In genomic region chr3:197680955-197681521, GRCh38 we compare ENCODE assay signal across 17 cellular contexts. TPM values are rescaled to one million over a fixed set of nuclear protein-coding genes. Genes with fewer than 3 reads are reported as not detected.
DNase-seq lines count a peak whose midpoint lies in the region; ATAC-seq and TF ChIP-seq lines count a peak whose summit lies in the region.
"Had no signal": no experiment of that assay in that cellular context is flagged by ENCODE, and none has a peak within 500 bp of the region (broad histone marks: within the 10 kb centered on the region; RNA-seq: fewer than 3 reads in every experiment).

No MANE protein-coding gene starts in this region.

- no peak overlapping the region for H3K9ac ChIP-seq in DND-41 (ENCODE audit: low read depth, low read length)
- no peak overlapping the region for H3K9ac ChIP-seq in H9 (ENCODE audit: extremely low read depth, insufficient read length, low read length)
- H3K9ac ChIP-seq in smooth muscle cell (ENCODE audit: low read depth) = no peak overlapping the region
- H3K9ac ChIP-seq: BLaER1 treated with 17β-estradiol and CSF1 and Interleukin-3, amounts not matched to agents 10 nM and 100 nM had no signal

- H2BK5ac ChIP-seq in H9 (ENCODE audit: insufficient read length, low read length) = no peak overlapping the region

- no peak overlapping the region for H3K14ac ChIP-seq in H9 (ENCODE audit: insufficient read depth, low read length)

- no peak overlapping the region for H4K91ac ChIP-seq in H9 (ENCODE audit: insufficient read length, low read depth, low read length)

- no peak overlapping the region for H3K56ac ChIP-seq in H9 (ENCODE audit: insufficient read length, low read depth, low read length)

- H2BK20ac ChIP-seq in H9 (ENCODE audit: low read depth, low read length, poor library complexity, severe bottlenecking) = no peak overlapping the region

- H3K27me3 ChIP-seq in DND-41 (ENCODE audit: insufficient read depth, low read length, poor library complexity) (no peaks in the 10 kb centered on the region), H9 (ENCODE audit: insufficient read depth, low read length) (no peaks in the 10 kb centered on the region), smooth muscle cell (ENCODE audit: low read depth) (no peaks in the 10 kb centered on the region)
- H3K27me3 ChIP-seq: BLaER1 treated with 17β-estradiol and CSF1 and Interleukin-3, amounts not matched to agents 10 nM and 100 nM; SJSA1 had no signal

- ATAC-seq in DND-41 (ENCODE audit: insufficient read depth, low read depth) (no peak), WTC11 (peak; percentile 89), HG03520 (IDR thresholded peaks at IDR 0.05; ENCODE audit: unreplicated experiment) (no peak)

- TF ChIP-seq CTCF in DND-41 (IDR thresholded peaks at IDR 0.05; ENCODE audit: borderline replicate concordance, extremely low read depth, low read length, poor library complexity, severe bottlenecking) (peak; percentile 18), H9 (conservative IDR thresholded peaks at IDR 0.05) (peak; percentile 45; the same call in 2 of the 3 replicates), WTC11 (IDR thresholded peaks at IDR 0.05) (no peak), smooth muscle cell (IDR thresholded peaks at IDR 0.05; ENCODE audit: borderline replicate concordance, insufficient read depth, poor library complexity, severe bottlenecking) (no peak)

- H4K8ac ChIP-seq in H9 (replicated peaks; ENCODE audit: insufficient read length, low read depth, low read length) = no peak overlapping the region

- H3K79me2 ChIP-seq in DND-41 (ENCODE audit: insufficient read depth, low read length) (no peaks in the 10 kb centered on the region), H9 (ENCODE audit: insufficient read depth, low read length) (no peaks in the 10 kb centered on the region), smooth muscle cell (ENCODE audit: low read depth) (no peaks in the 10 kb centered on the region)

- H3K4ac ChIP-seq in H9 (ENCODE audit: low read depth, low read length) = no peak overlapping the region

- no peak overlapping the region for H2BK15ac ChIP-seq in H9 (ENCODE audit: low read depth, low read length)

- H3K4me1 ChIP-seq in DND-41 (ENCODE audit: insufficient read depth, low read length) (no peaks in the 10 kb centered on the region), H9 (ENCODE audit: insufficient read depth, low read length) (no peaks in the 10 kb centered on the region), smooth muscle cell (ENCODE audit: low read depth) (no peaks in the 10 kb centered on the region)
- H3K4me1 ChIP-seq: A549, SJSA1 had no signal

- no peak overlapping the region for H3K27ac Mint-ChIP-seq in H9
- no peak overlapping the region for H3K27ac Mint-ChIP-seq in WTC11

- no peaks in the 10 kb centered on the region for H4K20me1 ChIP-seq in DND-41 (ENCODE audit: insufficient read depth, low read length)
- no peaks in the 10 kb centered on the region for H4K20me1 ChIP-seq in H9 (ENCODE audit: control insufficient read depth, insufficient read depth, insufficient read length)
- H4K20me1 ChIP-seq in smooth muscle cell (ENCODE audit: low read depth) = no peaks in the 10 kb centered on the region

- H3K9me3 Mint-ChIP-seq in H9 (peaks cover 14 to 20% of the 10 kb centered on the region in 2 experiments), WTC11 (peaks cover 18% of the 10 kb centered on the region)

- H3K23ac ChIP-seq in H9 (ENCODE audit: insufficient read length, low read depth, low read length) = no peak overlapping the region

- no peak overlapping the region for H2AK5ac ChIP-seq in H9 (ENCODE audit: insufficient read length, low read length)

- no peaks in the 10 kb centered on the region for H3K23me2 ChIP-seq in H9 (ENCODE audit: insufficient read length, low read depth, low read length, poor library complexity, severe bottlenecking)

- no peak overlapping the region for H3K18ac ChIP-seq in H9 (ENCODE audit: insufficient read length, low read depth, low read length)

- no peak overlapping the region for H2AFZ ChIP-seq in DND-41 (ENCODE audit: low read depth, low read length)
- no peak overlapping the region for H2AFZ ChIP-seq in H9 (ENCODE audit: low read length)
- H2AFZ ChIP-seq in smooth muscle cell (ENCODE audit: low read depth) = no peak overlapping the region
- H2AFZ ChIP-seq: PC-9 had no signal

- H3T11ph ChIP-seq in H9 (ENCODE audit: low read length) = no peak overlapping the region

- H3K4me3 Mint-ChIP-seq in H9 (no peak overlapping the region), WTC11 (no peak overlapping the region)

- H3K79me1 ChIP-seq in H9 (ENCODE audit: insufficient read depth, low read depth, low read length, poor library complexity, severe bottlenecking) = no peaks in the 10 kb centered on the region

- H3F3A ChIP-seq in smooth muscle cell (ENCODE audit: low read depth) = no peaks in the 10 kb centered on the region

- peaks cover 35% of the 10 kb centered on the region for H3K36me3 ChIP-seq in DND-41 (ENCODE audit: insufficient read depth, low read length)
- no peaks in the 10 kb centered on the region for H3K36me3 ChIP-seq in smooth muscle cell (ENCODE audit: low read depth)

- DNase-seq in DND-41 (no peak), H9 (no peak), WTC11 (ENCODE audit: low spot score) (no peak), iPS DF 19.7 (ENCODE audit: low read depth, low spot score) (peak; percentile 5), GOT3 (lab: John Stamatoyannopoulos, UW) (no peak), smooth muscle cell (lab: John Stamatoyannopoulos, UW; ENCODE audit: unreplicated experiment) (no peak)
- DNase-seq in activated naive CD4-positive, alpha-beta T cell (lab: John Stamatoyannopoulos, UW) = no peak
- DNase-seq: NCI-H146, NCI-H2081 treated with DMSO at 0.1 percent for 48 hours, NCI-H510A, NCI-H774, PC-9, SW 1271 had no signal

- H4K5ac ChIP-seq in H9 (ENCODE audit: insufficient read length, low read depth, low read length) = no peak overlapping the region

- peaks cover 31 to 51% (median 47%) of the 10 kb centered on the region in 3 experiments for H3K36me3 Mint-ChIP-seq in H9 (ENCODE audit: insufficient read depth in 1 of 3, low read depth in 3 of 3)
- H3K36me3 Mint-ChIP-seq in WTC11 = peaks cover 44% of the 10 kb centered on the region

- H3K4me3 ChIP-seq in DND-41 (ENCODE audit: low read depth in 1 of 2, low read length in 2 of 2) (no peak overlapping the region), smooth muscle cell (no peak overlapping the region)
- H3K4me3 ChIP-seq: A549; BLaER1 treated with 17β-estradiol and CSF1 and Interleukin-3, amounts not matched to agents 10 nM and 100 nM; PC-9; SJSA1 had no signal

- H3K4me1 Mint-ChIP-seq in H9 (no peaks in the 10 kb centered on the region), WTC11 (no peaks in the 10 kb centered on the region)

- no CpG with 5 or more reads among the region's 12 CpGs for WGBS in H9 (ENCODE audit: extremely low coverage, insufficient read length, low lambda C conversion rate)
- 91% methylated on average over 10 of the region's 12 CpGs for WGBS in smooth muscle cell (ENCODE audit: low lambda C conversion rate)

- H3K4me2 ChIP-seq in DND-41 (ENCODE audit: insufficient read depth, low read length) (no peak overlapping the region), H9 (ENCODE audit: insufficient read depth, insufficient read length, low read length) (no peak overlapping the region), smooth muscle cell (no peak overlapping the region)
- H3K4me2 ChIP-seq: A549; BLaER1 treated with 17β-estradiol and CSF1 and Interleukin-3, amounts not matched to agents 10 nM and 100 nM; PC-9 had no signal

- H2BK12ac ChIP-seq in H9 (ENCODE audit: insufficient read length, low read depth, low read length) = no peak overlapping the region

- H3K9me3 ChIP-seq in DND-41 (ENCODE audit: insufficient read depth, low read length, severe bottlenecking) (no peaks in the 10 kb centered on the region), H9 (ENCODE audit: control insufficient read depth, low read depth, low read length) (no peaks in the 10 kb centered on the region), smooth muscle cell (replicated peaks; ENCODE audit: low read depth) (no peaks in the 10 kb centered on the region)
- H3K9me3 ChIP-seq: A549, SJSA1 had no signal

- H2BK120ac ChIP-seq in H9 (ENCODE audit: low read depth, low read length, poor library complexity, severe bottlenecking) = no peak overlapping the region

- H3K27ac ChIP-seq in DND-41 (ENCODE audit: low read length) (no peak overlapping the region), H9 (ENCODE audit: insufficient read length, low read depth, low read length) (no peak overlapping the region), smooth muscle cell (ENCODE audit: low read depth) (no peak overlapping the region)
- H3K27ac ChIP-seq: A549; BLaER1 treated with 17β-estradiol and CSF1 and Interleukin-3, amounts not matched to agents 10 nM and 100 nM; PC-9; SJSA1 had no signal

- no peaks in the 10 kb centered on the region for H3K27me3 Mint-ChIP-seq in H9 (ENCODE audit: low read depth)
- no peaks in the 10 kb centered on the region for H3K27me3 Mint-ChIP-seq in WTC11 (ENCODE audit: low read depth)

- CTCF ChIA-PET in WTC11 (lab: Charles Lee) = interaction anchor here (0.7 to 2.0 kb wide), 9 partner anchors 10 to 122 kb away, joined by 3 to 8 read pairs (median 4); no protein-coding TSS in a partner anchor

- POLR2A ChIA-PET in WTC11 (lab: Charles Lee) = no interaction called here

TF ChIP-seq in WTC11, 78 proteins besides CTCF, POLR2A, EP300 and RAD21:
- TF ChIP-seq ESRRA (CRISPR knock-in tag; IDR thresholded peaks at IDR 0.05; ENCODE audit: borderline replicate concordance) (no peak), JAZF1 (CRISPR knock-in tag; IDR thresholded peaks at IDR 0.05) (no peak), CDX4 (CRISPR knock-in tag; IDR thresholded peaks at IDR 0.05; ENCODE audit: borderline replicate concordance) (no peak)

RNA-seq across cellular contexts. Expression of gene RUBCN, which starts 55.7 kb away (rescaled TPM):
- total RNA-seq in H9 (2021) (17.7 and 18.7 TPM in 2 replicates), WTC11 (2021) (21.8 to 22.9 TPM (median 22.9 TPM) in 3 replicates), smooth muscle cell (6.0 and 7.5 TPM in 2 replicates)
- polyA plus RNA-seq in smooth muscle cell = 8.3 and 10.5 TPM in 2 replicates

Comparison
In these comparisons a context has a peak if more than half of its experiments do, and no peak if none do; other contexts are left out.
1. CTCF ChIP-seq: peak in DND-41 (single experiment) and H9 (single experiment); none in WTC11 (single experiment) and smooth muscle cell (single experiment).